In genomic region chr3:125334675-125335560, GRCh38 we compare ENCODE assay signal across 1 cellular context.
TF ChIP-seq lines count a peak whose summit lies in the region.

No MANE protein-coding gene starts in this region.

TF ChIP-seq in WTC11, 78 proteins besides CTCF, POLR2A, EP300 and RAD21 (continued from another document):
- no peak for TF ChIP-seq NFYB (CRISPR knock-in tag; conservative IDR thresholded peaks at IDR 0.05; ENCODE audit: low read depth)
- TF ChIP-seq OVOL2 (CRISPR knock-in tag; IDR thresholded peaks at IDR 0.05; ENCODE audit: borderline replicate concordance) = no peak
- no peak for TF ChIP-seq NR2C2 (CRISPR knock-in tag; IDR thresholded peaks at IDR 0.05)
TF ChIP-seq in WTC11: peak in this region for 0.
